Comparison of ENCODE assay signal across 1 cellular context in genomic region chr14:60184597-60185555, GRCh38.
TF ChIP-seq lines count a peak whose summit lies in the region.

No MANE protein-coding gene starts in this region.

TF ChIP-seq in K562, 482 proteins besides CTCF, POLR2A, EP300 and RAD21 (continued from another document):
- TF ChIP-seq JUND (IDR thresholded peaks at IDR 0.05; ENCODE audit: borderline replicate concordance, low read depth, low read length) (peak; percentile 42; the same call in 1 of the 2 replicates), JUND (tag; IDR thresholded peaks at IDR 0.05; ENCODE audit: borderline replicate concordance, low read depth, low read length) (no peak), MAFG (tag; conservative IDR thresholded peaks at IDR 0.05) (0 out of 2 replicates have a peak, but pooled peaks have one; percentile 28)
